10 cellular contexts compared by ENCODE assay signal in genomic region chrX:68490644-68491043, GRCh38. TPM values are rescaled to one million over a fixed set of nuclear protein-coding genes. Genes with fewer than 3 reads are reported as not detected.
DNase-seq lines count a peak whose midpoint lies in the region; ATAC-seq, FAIRE-seq and TF ChIP-seq lines count a peak whose summit lies in the region.
"Had no signal": no experiment of that assay in that cellular context is flagged by ENCODE, and none has a peak within 500 bp of the region (broad histone marks: within the 10 kb centered on the region; RNA-seq: fewer than 3 reads in every experiment).

No MANE protein-coding gene starts in this region.

- DNase-seq in DMS53 (lab: John Stamatoyannopoulos, UW) (peak; percentile 84), SW480 (ENCODE audit: low spot score) (peak; percentile 39), HepG2 (ENCODE audit: low spot score) (peak; percentile 58), NCI-H2107 (lab: John Stamatoyannopoulos, UW) (no peak), NCI-H146 (lab: John Stamatoyannopoulos, UW) (no peak), tibial artery (no peak)
- DNase-seq: activated T-cell treated with anti-CD3 and anti-CD28 coated beads, Interleukin-2, amount 50 U/mL, for 4 hours; naive B cell had no signal

- TF ChIP-seq POLR2A in HepG2 (IDR thresholded peaks at IDR 0.05; ENCODE audit: insufficient read depth in 1 of 2, low read depth in 2 of 2, low read length in 2 of 2): no peak

- TF ChIP-seq EP300 in HepG2 (IDR thresholded peaks at IDR 0.05; ENCODE audit: low read depth in 2 of 2, low read length in 2 of 2) (no peak), HepG2 (CRISPR knock-in tag; IDR thresholded peaks at IDR 0.05; ENCODE audit: borderline replicate concordance) (no peak)

- H3K9me3 ChIP-seq in HepG2 (ENCODE audit: low read length) (no peaks in the 10 kb centered on the region), tibial artery (no peaks in the 10 kb centered on the region)

- H3K79me2 ChIP-seq in HepG2 (ENCODE audit: insufficient read depth, low read length): no peaks in the 10 kb centered on the region

- H3K9ac ChIP-seq in HepG2 (ENCODE audit: insufficient read depth, low read depth, low read length): 0 out of 2 replicates have a peak overlapping the region, but pooled peaks have one; percentile 27

- H3K27ac ChIP-seq in HepG2 (ENCODE audit: extremely low read length, insufficient read depth, low read length) (peak overlapping the region; percentile 50), tibial artery (no peak overlapping the region)

- CTCF ChIA-PET in HepG2 (lab: Yijun Ruan, JAX; ENCODE audit: low intra/inter-chr PET ratio, low total read pairs): interaction anchor here (1.6 kb wide), 1 partner anchor 294 kb away, joined by 7 read pairs; no protein-coding TSS in a partner anchor

- POLR2A ChIA-PET in HepG2 (lab: Yijun Ruan, JAX): interaction anchor here (1.0 to 1.7 kb wide), 3 partner anchors 8 to 28 kb away, joined by 3 to 10 read pairs (median 5); partner anchors contain the start of gene YIPF6

- H3K4me1 ChIP-seq in HepG2 (ENCODE audit: insufficient read depth, low read length) (peaks cover 26% of the 10 kb centered on the region), tibial artery (no peaks in the 10 kb centered on the region)

- H3K4me3 ChIP-seq in HepG2 (replicated peaks in 1 of 3; ENCODE audit: insufficient read depth in 1 of 3, low read depth in 2 of 3, low read length in 3 of 3) (peak overlapping the region in 2 of 3 experiments; percentile 3 to 43; a peak in 1 of 6 replicates), tibial artery (no peak overlapping the region)

- in situ Hi-C loops in HepG2 (cut with HindIII; ENCODE audit: extremely low pct_ligation_motif_present, low pct_unique_long_range_greater_than_20kb): loop anchor here (10.0 kb wide), 1 partner anchor 296 kb away; no protein-coding TSS in a partner anchor

- H4K20me1 ChIP-seq in HepG2 (ENCODE audit: insufficient read depth, low read length): no peaks in the 10 kb centered on the region

- H3K4me2 ChIP-seq in HepG2 (ENCODE audit: low read depth, low read length): peak overlapping the region; percentile 69

- intact Hi-C loops in HepG2 (cut with micrococcal nuclease; ENCODE audit: unreplicated experiment): loop anchor here (1.0 kb wide), 1 partner anchor 293 kb away; no protein-coding TSS in a partner anchor
- intact Hi-C loops in tibial artery (cut with DNase I; ENCODE audit: low total_unique reads): no loop called here

- BruUV-seq in HepG2 (replicated peaks; lab: Mats Ljungman, UMichigan): no TSS peak

- ATAC-seq in HG02678 (IDR thresholded peaks at IDR 0.05; ENCODE audit: unreplicated experiment) (peak; percentile 53), HepG2 (peak; percentile 98), HG02623 (IDR thresholded peaks at IDR 0.05; ENCODE audit: unreplicated experiment) (no peak)

- TF ChIP-seq CTCF in HepG2 (CRISPR knock-in tag; IDR thresholded peaks at IDR 0.05): peak; percentile 62
- no peak for TF ChIP-seq CTCF in tibial artery (IDR thresholded peaks at IDR 0.05)

- H3K27me3 ChIP-seq in HepG2 (ENCODE audit: control insufficient read depth in 1 of 2, insufficient read depth in 2 of 2, low read length in 2 of 2): no peaks in the 10 kb centered on the region
- H3K27me3 ChIP-seq in tibial artery: no peaks in the 10 kb centered on the region

- H2AFZ ChIP-seq in HepG2 (ENCODE audit: low read length): no peak overlapping the region

- TF ChIP-seq RAD21 in HepG2 (CRISPR knock-in tag; IDR thresholded peaks at IDR 0.05): peak; percentile 32; the same call in 1 of the 2 replicates

- no peaks in the 10 kb centered on the region for H3K36me3 ChIP-seq in HepG2 (replicated peaks in 1 of 2; ENCODE audit: control insufficient read depth in 1 of 2, insufficient read depth in 2 of 2, low read length in 2 of 2)
- no peaks in the 10 kb centered on the region for H3K36me3 ChIP-seq in tibial artery

- FAIRE-seq in HepG2 (lab: Jason Lieb, UNC): peak; percentile 98

TF ChIP-seq in HepG2, 621 proteins besides CTCF, POLR2A, EP300 and RAD21 (continues in another document):
- TF ChIP-seq ZNF776 (CRISPR knock-in tag; IDR thresholded peaks at IDR 0.05): no peak
- TF ChIP-seq CREB1 (IDR thresholded peaks at IDR 0.05): no peak
- TF ChIP-seq CREB1 (CRISPR knock-in tag; IDR thresholded peaks at IDR 0.05): 0 out of 2 replicates have a peak, but pooled peaks have one; percentile 19
- TF ChIP-seq ZNF773 (CRISPR knock-in tag; IDR thresholded peaks at IDR 0.05; ENCODE audit: borderline replicate concordance): no peak
- TF ChIP-seq, protein P1, sequence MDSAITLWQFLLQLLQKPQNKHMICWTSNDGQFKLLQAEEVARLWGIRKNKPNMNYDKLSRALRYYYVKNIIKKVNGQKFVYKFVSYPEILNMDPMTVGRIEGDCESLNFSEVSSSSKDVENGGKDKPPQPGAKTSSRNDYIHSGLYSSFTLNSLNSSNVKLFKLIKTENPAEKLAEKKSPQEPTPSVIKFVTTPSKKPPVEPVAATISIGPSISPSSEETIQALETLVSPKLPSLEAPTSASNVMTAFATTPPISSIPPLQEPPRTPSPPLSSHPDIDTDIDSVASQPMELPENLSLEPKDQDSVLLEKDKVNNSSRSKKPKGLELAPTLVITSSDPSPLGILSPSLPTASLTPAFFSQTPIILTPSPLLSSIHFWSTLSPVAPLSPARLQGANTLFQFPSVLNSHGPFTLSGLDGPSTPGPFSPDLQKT (CRISPR knock-in tag; IDR thresholded peaks at IDR 0.05; ENCODE audit: borderline replicate concordance): no peak
- no peak for TF ChIP-seq CBX2 (IDR thresholded peaks at IDR 0.05; ENCODE audit: low read depth, low read length)
- no peak for TF ChIP-seq CBX2 (CRISPR knock-in tag; IDR thresholded peaks at IDR 0.05; ENCODE audit: low read depth)
- TF ChIP-seq, protein P2, sequence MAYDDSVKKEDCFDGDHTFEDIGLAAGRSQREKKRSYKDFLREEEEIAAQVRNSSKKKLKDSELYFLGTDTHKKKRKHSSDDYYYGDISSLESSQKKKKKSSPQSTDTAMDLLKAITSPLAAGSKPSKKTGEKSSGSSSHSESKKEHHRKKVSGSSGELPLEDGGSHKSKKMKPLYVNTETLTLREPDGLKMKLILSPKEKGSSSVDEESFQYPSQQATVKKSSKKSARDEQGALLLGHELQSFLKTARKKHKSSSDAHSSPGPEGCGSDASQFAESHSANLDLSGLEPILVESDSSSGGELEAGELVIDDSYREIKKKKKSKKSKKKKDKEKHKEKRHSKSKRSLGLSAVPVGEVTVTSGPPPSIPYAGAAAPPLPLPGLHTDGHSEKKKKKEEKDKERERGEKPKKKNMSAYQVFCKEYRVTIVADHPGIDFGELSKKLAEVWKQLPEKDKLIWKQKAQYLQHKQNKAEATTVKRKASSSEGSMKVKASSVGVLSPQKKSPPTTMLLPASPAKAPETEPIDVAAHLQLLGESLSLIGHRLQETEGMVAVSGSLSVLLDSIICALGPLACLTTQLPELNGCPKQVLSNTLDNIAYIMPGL (CRISPR knock-in tag; IDR thresholded peaks at IDR 0.05; ENCODE audit: borderline replicate concordance in 1 of 2, low read depth in 1 of 2): no peak

RNA-seq across cellular contexts. Expression of gene YIPF6, which starts 8.2 kb away (rescaled TPM):
- 36.7 and 43.6 TPM in 2 replicates for total RNA-seq in HepG2 (2016; rRNA removed; fragmentation: Illumina TruSeq; extraction: Trizol)
- 18.9 and 19.9 TPM in 2 replicates for total RNA-seq in HepG2 (2016; cell fraction: cytosol; rRNA removed; fragmentation: Illumina TruSeq; extraction: Trizol; ENCODE audit: low read depth)
- total RNA-seq in HepG2 (2016; cell fraction: insoluble cytoplasmic fraction; rRNA removed; fragmentation: Illumina TruSeq; extraction: Trizol): 38.7 and 43.0 TPM in 2 replicates
- 17.0 and 24.1 TPM in 2 replicates for total RNA-seq in HepG2 (2016; cell fraction: membrane; rRNA removed; fragmentation: Illumina TruSeq; extraction: Trizol)
- 37.3 and 42.4 TPM in 2 replicates for total RNA-seq in HepG2 (2016; cell fraction: nucleus; rRNA removed; fragmentation: Illumina TruSeq; extraction: Trizol)
- 28.5 and 37.8 TPM in 2 replicates for polyA plus RNA-seq in HepG2 (2011; rRNA removed)
- 18.2 and 24.7 TPM in 2 replicates for polyA plus RNA-seq in HepG2 (2011; cell fraction: cytosol; rRNA removed)
- polyA plus RNA-seq in HepG2 (2011; cell fraction: nucleus; rRNA removed): 7.8 and 12.2 TPM in 2 replicates
- 25.2 and 32.7 TPM in 2 replicates for polyA plus RNA-seq in HepG2 (2012)
- 9.9 and 11.2 TPM in 2 replicates for polyA plus RNA-seq in HepG2 (2016; cell fraction: cytosol; fragmentation: Illumina TruSeq; extraction: Trizol; ENCODE audit: low read depth)
- polyA plus RNA-seq in HepG2 (2016; cell fraction: insoluble cytoplasmic fraction; fragmentation: Illumina TruSeq; extraction: Trizol; ENCODE audit: low read depth): 20.1 and 23.7 TPM in 2 replicates
- 11.4 and 12.1 TPM in 2 replicates for polyA plus RNA-seq in HepG2 (2016; cell fraction: membrane; fragmentation: Illumina TruSeq; extraction: Trizol; ENCODE audit: low read depth)
- polyA plus RNA-seq in HepG2 (2016; cell fraction: nucleus; fragmentation: Illumina TruSeq; extraction: Trizol; ENCODE audit: insufficient read depth, low read depth): 35.5 and 36.8 TPM in 2 replicates
- polyA minus RNA-seq in HepG2 (2011; rRNA and poly(A)+ RNA removed; ENCODE audit: low replicate concordance): 30.2 and 47.3 TPM in 2 replicates
- 18.5 and 19.6 TPM in 2 replicates for polyA minus RNA-seq in HepG2 (2011; cell fraction: cytosol; rRNA and poly(A)+ RNA removed)
- 27.2 and 27.5 TPM in 2 replicates for polyA minus RNA-seq in HepG2 (2011; cell fraction: nucleus; rRNA and poly(A)+ RNA removed)

RNA-seq across cellular contexts. Expression of gene OPHN1, which starts 57.3 kb away (rescaled TPM):
- total RNA-seq in HepG2 (2016; rRNA removed; fragmentation: Illumina TruSeq; extraction: Trizol): 1.7 and 29.5 TPM in 2 replicates
- 1.9 and 2.5 TPM in 2 replicates for total RNA-seq in HepG2 (2016; cell fraction: cytosol; rRNA removed; fragmentation: Illumina TruSeq; extraction: Trizol; ENCODE audit: low read depth)
- total RNA-seq in HepG2 (2016; cell fraction: insoluble cytoplasmic fraction; rRNA removed; fragmentation: Illumina TruSeq; extraction: Trizol): 1.3 and 1.6 TPM in 2 replicates
- total RNA-seq in HepG2 (2016; cell fraction: membrane; rRNA removed; fragmentation: Illumina TruSeq; extraction: Trizol): 0.83 and 0.93 TPM in 2 replicates
- 4.3 and 5.3 TPM in 2 replicates for total RNA-seq in HepG2 (2016; cell fraction: nucleus; rRNA removed; fragmentation: Illumina TruSeq; extraction: Trizol)
- 1.1 and 1.6 TPM in 2 replicates for polyA plus RNA-seq in HepG2 (2011; rRNA removed)
- 0.68 and 0.94 TPM in 2 replicates for polyA plus RNA-seq in HepG2 (2011; cell fraction: cytosol; rRNA removed)
- 1.5 and 2.6 TPM in 2 replicates for polyA plus RNA-seq in HepG2 (2011; cell fraction: nucleus; rRNA removed)
- 1.0 and 1.7 TPM in 2 replicates for polyA plus RNA-seq in HepG2 (2012)
- 0.06 and 0.07 TPM in 2 replicates for polyA plus RNA-seq in HepG2 (2016; cell fraction: cytosol; fragmentation: Illumina TruSeq; extraction: Trizol; ENCODE audit: low read depth)
- 0.72 and 0.86 TPM in 2 replicates for polyA plus RNA-seq in HepG2 (2016; cell fraction: insoluble cytoplasmic fraction; fragmentation: Illumina TruSeq; extraction: Trizol; ENCODE audit: low read depth)
- 0.15 TPM in 2 replicates for polyA plus RNA-seq in HepG2 (2016; cell fraction: membrane; fragmentation: Illumina TruSeq; extraction: Trizol; ENCODE audit: low read depth)
- polyA plus RNA-seq in HepG2 (2016; cell fraction: nucleus; fragmentation: Illumina TruSeq; extraction: Trizol; ENCODE audit: insufficient read depth, low read depth): 2.3 and 3.2 TPM in 2 replicates
- polyA minus RNA-seq in HepG2 (2011; rRNA and poly(A)+ RNA removed; ENCODE audit: low replicate concordance): 2.3 and 16.7 TPM in 2 replicates
- polyA minus RNA-seq in HepG2 (2011; cell fraction: cytosol; rRNA and poly(A)+ RNA removed): 1.9 and 3.8 TPM in 2 replicates
- 5.3 and 6.0 TPM in 2 replicates for polyA minus RNA-seq in HepG2 (2011; cell fraction: nucleus; rRNA and poly(A)+ RNA removed)

Comparison
In these comparisons a context has a peak if more than half of its experiments do, and no peak if none do; other contexts are left out.
1. DNase-seq: peak in DMS53 (single experiment), SW480 (single experiment) and HepG2 (single experiment); none in NCI-H2107 (single experiment), NCI-H146 (single experiment) and tibial artery (0 of 2).
2. H3K4me3 ChIP-seq: peak in HepG2 (2 of 3); none in tibial artery (0 of 2).